Comparison of ENCODE assay signal across 1 cellular context in the genomic region with DNA sequence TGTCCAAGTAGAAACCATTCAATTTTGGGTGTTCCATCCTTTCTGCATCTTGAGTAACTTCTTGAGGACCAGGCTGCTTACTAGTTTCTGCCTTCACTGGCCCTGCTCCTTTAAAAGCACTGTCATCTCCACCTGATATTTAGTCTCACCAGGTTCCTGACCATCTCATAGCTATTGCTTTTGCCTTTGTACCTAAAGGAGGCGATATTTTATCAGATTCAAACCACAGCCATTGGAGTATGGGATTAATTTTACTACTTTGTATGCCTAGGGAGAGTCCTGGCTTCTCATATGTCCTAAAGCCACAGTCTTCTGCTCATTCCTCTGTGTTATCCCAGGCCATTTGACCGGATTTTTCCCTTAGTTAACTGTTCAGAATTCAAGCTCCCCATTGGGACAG.
TF ChIP-seq lines count a peak whose summit lies in the region.

No MANE protein-coding gene starts in this region.

TF ChIP-seq in WTC11, 78 proteins besides CTCF, POLR2A, EP300 and RAD21 (continued from another document):
- TF ChIP-seq, protein P1, sequence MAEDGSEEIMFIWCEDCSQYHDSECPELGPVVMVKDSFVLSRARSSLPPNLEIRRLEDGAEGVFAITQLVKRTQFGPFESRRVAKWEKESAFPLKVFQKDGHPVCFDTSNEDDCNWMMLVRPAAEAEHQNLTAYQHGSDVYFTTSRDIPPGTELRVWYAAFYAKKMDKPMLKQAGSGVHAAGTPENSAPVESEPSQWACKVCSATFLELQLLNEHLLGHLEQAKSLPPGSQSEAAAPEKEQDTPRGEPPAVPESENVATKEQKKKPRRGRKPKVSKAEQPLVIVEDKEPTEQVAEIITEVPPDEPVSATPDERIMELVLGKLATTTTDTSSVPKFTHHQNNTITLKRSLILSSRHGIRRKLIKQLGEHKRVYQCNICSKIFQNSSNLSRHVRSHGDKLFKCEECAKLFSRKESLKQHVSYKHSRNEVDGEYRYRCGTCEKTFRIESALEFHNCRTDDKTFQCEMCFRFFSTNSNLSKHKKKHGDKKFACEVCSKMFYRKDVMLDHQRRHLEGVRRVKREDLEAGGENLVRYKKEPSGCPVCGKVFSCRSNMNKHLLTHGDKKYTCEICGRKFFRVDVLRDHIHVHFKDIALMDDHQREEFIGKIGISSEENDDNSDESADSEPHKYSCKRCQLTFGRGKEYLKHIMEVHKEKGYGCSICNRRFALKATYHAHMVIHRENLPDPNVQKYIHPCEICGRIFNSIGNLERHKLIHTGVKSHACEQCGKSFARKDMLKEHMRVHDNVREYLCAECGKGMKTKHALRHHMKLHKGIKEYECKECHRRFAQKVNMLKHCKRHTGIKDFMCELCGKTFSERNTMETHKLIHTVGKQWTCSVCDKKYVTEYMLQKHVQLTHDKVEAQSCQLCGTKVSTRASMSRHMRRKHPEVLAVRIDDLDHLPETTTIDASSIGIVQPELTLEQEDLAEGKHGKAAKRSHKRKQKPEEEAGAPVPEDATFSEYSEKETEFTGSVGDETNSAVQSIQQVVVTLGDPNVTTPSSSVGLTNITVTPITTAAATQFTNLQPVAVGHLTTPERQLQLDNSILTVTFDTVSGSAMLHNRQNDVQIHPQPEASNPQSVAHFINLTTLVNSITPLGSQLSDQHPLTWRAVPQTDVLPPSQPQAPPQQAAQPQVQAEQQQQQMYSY (CRISPR knock-in tag; IDR thresholded peaks at IDR 0.05): no peak
- TF ChIP-seq ESRRA (CRISPR knock-in tag; IDR thresholded peaks at IDR 0.05; ENCODE audit: borderline replicate concordance) (no peak), GABPB1 (CRISPR knock-in tag; IDR thresholded peaks at IDR 0.05) (no peak), CDX4 (CRISPR knock-in tag; IDR thresholded peaks at IDR 0.05; ENCODE audit: borderline replicate concordance) (no peak), MXD4 (CRISPR knock-in tag; IDR thresholded peaks at IDR 0.05; ENCODE audit: borderline replicate concordance) (no peak), NR2C2 (CRISPR knock-in tag; IDR thresholded peaks at IDR 0.05) (no peak)
TF ChIP-seq in WTC11: peak in this region for 0.
